ENCODE assay signal across 9 cellular contexts in the genomic region with DNA sequence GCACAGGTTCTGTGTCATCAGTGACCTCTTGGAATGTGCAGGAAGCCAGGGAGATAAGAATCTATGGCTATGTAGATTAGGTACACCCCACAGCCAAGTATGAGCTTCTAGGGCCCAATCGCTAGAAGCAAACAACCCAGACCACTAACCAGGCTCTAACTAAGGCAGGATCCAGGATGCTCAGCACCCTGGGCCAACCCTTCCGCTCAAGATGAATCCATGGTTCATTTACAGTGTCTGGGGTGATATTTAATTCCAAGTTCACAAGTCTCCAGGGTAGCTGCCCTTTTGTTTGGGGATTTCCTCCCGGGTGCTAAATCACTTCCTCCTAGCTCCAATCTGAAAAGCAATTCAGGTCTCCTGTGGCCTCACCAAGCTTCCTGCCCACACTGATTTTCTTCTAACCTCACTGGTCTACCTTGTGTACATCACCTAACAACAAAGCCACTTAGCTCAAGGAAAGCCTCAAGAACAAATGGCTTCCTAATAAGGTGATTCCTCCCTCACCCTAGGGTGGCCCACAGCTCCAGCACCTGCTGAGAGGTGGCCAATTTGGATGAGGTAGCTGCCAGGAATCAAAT. TPM values are rescaled to one million over a fixed set of nuclear protein-coding genes. Genes with fewer than 3 reads are reported as not detected.
DNase-seq lines count a peak whose midpoint lies in the region; ATAC-seq and TF ChIP-seq lines count a peak whose summit lies in the region.
"Had no signal": no experiment of that assay in that cellular context is flagged by ENCODE, and none has a peak within 500 bp of the region (broad histone marks: within the 10 kb centered on the region; RNA-seq: fewer than 3 reads in every experiment).

No MANE protein-coding gene starts in this region.

- ATAC-seq in CD8-positive, alpha-beta T cell: no peak
- no peak for ATAC-seq in HG03432 (IDR thresholded peaks at IDR 0.05; ENCODE audit: unreplicated experiment)

- no peak for TF ChIP-seq POLR2A in testis (IDR thresholded peaks at IDR 0.05)

- no peaks in the 10 kb centered on the region for H3K9me3 Mint-ChIP-seq in CD8-positive, alpha-beta T cell
- H3K9me3 Mint-ChIP-seq in IgD-negative memory B cell: no peaks in the 10 kb centered on the region

- WGBS in testis, 2 donors: 82% methylated on average over 3 of the region's 3 CpGs

- CTCF ChIA-PET in CD8-positive, alpha-beta T cell (lab: Charles Lee): interaction anchor here (0.9 to 2.1 kb wide), 3 partner anchors 20 to 196 kb away, joined by 4 to 11 read pairs (median 5); a partner anchor contains a TSS

- POLR2A ChIA-PET in CD8-positive, alpha-beta T cell (lab: Charles Lee): interaction anchor here (0.7 to 4.5 kb wide), 5 partner anchors 9 to 272 kb away, joined by 4 to 36 read pairs (median 7); no protein-coding TSS in a partner anchor

- H3K4me1 ChIP-seq in CD8-positive, alpha-beta T cell (ENCODE audit: insufficient read depth, low read length): peaks cover 21% of the 10 kb centered on the region
- peaks cover 9 to 43% of the 10 kb centered on the region in 2 donors for H3K4me1 ChIP-seq in ascending aorta
- H3K4me1 ChIP-seq in muscle layer of duodenum (ENCODE audit: control insufficient read depth in 1 of 2, insufficient read depth in 2 of 2, low read length in 2 of 2): peaks cover 11 to 14% of the 10 kb centered on the region in 2 donors
- H3K4me1 ChIP-seq in testis: peaks cover 6% of the 10 kb centered on the region

- H3K4me1 Mint-ChIP-seq in CD8-positive, alpha-beta T cell (ENCODE audit: low read depth): peaks cover 54% of the 10 kb centered on the region
- peaks cover 36 to 47% (median 37%) of the 10 kb centered on the region in 3 donors for H3K4me1 Mint-ChIP-seq in IgD-negative memory B cell

- H3K36me3 ChIP-seq in CD8-positive, alpha-beta T cell (ENCODE audit: insufficient read depth, low read length): no peaks in the 10 kb centered on the region
- H3K36me3 ChIP-seq in ascending aorta (no peaks in the 10 kb centered on the region), muscle layer of duodenum (ENCODE audit: control insufficient read depth in 1 of 2, insufficient read depth in 2 of 2, low read length in 2 of 2) (no peaks in the 10 kb centered on the region), testis (ENCODE audit: low read depth, missing control alignments) (no peaks in the 10 kb centered on the region)

- H3K27me3 Mint-ChIP-seq in CD8-positive, alpha-beta T cell (ENCODE audit: low read depth): no peaks in the 10 kb centered on the region
- H3K27me3 Mint-ChIP-seq in IgD-negative memory B cell: peaks cover 3% of the 10 kb centered on the region

- peak overlapping the region; percentile 92 for H3K27ac Mint-ChIP-seq in CD8-positive, alpha-beta T cell
- peak overlapping the region; percentile 3 to 52 (median 46) for H3K27ac Mint-ChIP-seq in IgD-negative memory B cell

- peak in 5 of 7 experiments; percentile 13 to 54 (median 35) for DNase-seq in CD8-positive, alpha-beta T cell
- DNase-seq in ascending aorta (ENCODE audit: low spot score in 2 of 2) (peak in 1 of 2 donors; percentile 59), NCI-H345 (lab: John Stamatoyannopoulos, UW) (no peak), testis (no peak)
- DNase-seq in activated CD4-positive, CD25-positive, alpha-beta regulatory T cell (lab: John Stamatoyannopoulos, UW): no peak

- H3K9me3 ChIP-seq in CD8-positive, alpha-beta T cell (ENCODE audit: low read length): no peaks in the 10 kb centered on the region
- no peaks in the 10 kb centered on the region for H3K9me3 ChIP-seq in ascending aorta
- no peaks in the 10 kb centered on the region for H3K9me3 ChIP-seq in muscle layer of duodenum (ENCODE audit: control insufficient read depth in 1 of 2, low read length in 2 of 2)
- no peaks in the 10 kb centered on the region for H3K9me3 ChIP-seq in testis

- TF ChIP-seq CTCF in CD8-positive, alpha-beta T cell (IDR thresholded peaks at IDR 0.05): no peak
- TF ChIP-seq CTCF in ascending aorta (IDR thresholded peaks at IDR 0.05) (no peak), testis (IDR thresholded peaks at IDR 0.05) (no peak)

- peaks cover 8% of the 10 kb centered on the region for H3K36me3 Mint-ChIP-seq in CD8-positive, alpha-beta T cell
- no peaks in the 10 kb centered on the region for H3K36me3 Mint-ChIP-seq in IgD-negative memory B cell

- no peak overlapping the region for H3K4me3 ChIP-seq in CD8-positive, alpha-beta T cell (ENCODE audit: low read depth, low read length)
- peak overlapping the region; percentile 96 to 99 for H3K4me3 ChIP-seq in ascending aorta
- H3K4me3 ChIP-seq in muscle layer of duodenum (ENCODE audit: low read depth in 1 of 2, low read length in 2 of 2): peak overlapping the region; percentile 20 to 87
- H3K4me3 ChIP-seq in testis: no peak overlapping the region

- intact Hi-C loops in CD8-positive, alpha-beta T cell (cut with DNase I, micrococcal nuclease): loop anchor here (2.0 to 10.0 kb wide), 10 partner anchors 143 to 1777 kb away; a partner anchor contains a TSS
- intact Hi-C loops in ascending aorta (cut with DNase I) (loop anchor here (5.0 to 10.0 kb wide), 3 partner anchors 53 to 1545 kb away; a partner anchor contains a TSS), testis (cut with DNase I; ENCODE audit: low total_unique reads) (no loop called here)

- peak overlapping the region; percentile 97 for H3K4me3 Mint-ChIP-seq in CD8-positive, alpha-beta T cell
- peak overlapping the region in 2 of 4 donors; percentile 93 to 95 for H3K4me3 Mint-ChIP-seq in IgD-negative memory B cell

- no peak overlapping the region for H3K27ac ChIP-seq in CD8-positive, alpha-beta T cell (ENCODE audit: low read depth, low read length)
- peak overlapping the region; percentile 98 for H3K27ac ChIP-seq in ascending aorta
- H3K27ac ChIP-seq in muscle layer of duodenum (ENCODE audit: low read length): peak overlapping the region; percentile 43
- no peak overlapping the region for H3K27ac ChIP-seq in testis

- H3K27me3 ChIP-seq in CD8-positive, alpha-beta T cell (ENCODE audit: insufficient read depth, low read length): no peaks in the 10 kb centered on the region
- H3K27me3 ChIP-seq in ascending aorta: no peaks in the 10 kb centered on the region
- H3K27me3 ChIP-seq in muscle layer of duodenum (ENCODE audit: low read depth, low read length): no peaks in the 10 kb centered on the region
- no peaks in the 10 kb centered on the region for H3K27me3 ChIP-seq in testis

RNA-seq across cellular contexts. Expression of a gene that starts 2.4 kb away (rescaled TPM):
- 10 to 100 TPM; 36.4 to 40.5 TPM for total RNA-seq in CD8-positive, alpha-beta T cell
- polyA plus RNA-seq in IgD-negative memory B cell (3.8 TPM), testis (ENCODE audit: insufficient read depth, low read depth, low replicate concordance) (8.0 TPM)
- total RNA-seq in ascending aorta (70.4 TPM), testis (10 to 100 TPM in 1 of 2 donors, 1 to 10 TPM in 1; 9.4 to 10.2 TPM)

RNA-seq across cellular contexts. Expression of a gene that starts 50.9 kb away (rescaled TPM):
- not detected for total RNA-seq in CD8-positive, alpha-beta T cell
- polyA plus RNA-seq in IgD-negative memory B cell (not detected), testis (ENCODE audit: insufficient read depth, low read depth, low replicate concordance) (0.67 TPM)
- total RNA-seq in ascending aorta (not detected), testis (under 1 TPM; 0.31 to 0.71 TPM)
- total RNA-seq: pulmonary artery endothelial cell had no signal

Comparison
In these comparisons a context has a peak if more than half of its experiments do, and no peak if none do; other contexts are left out.
1. DNase-seq: peak in CD8-positive, alpha-beta T cell (5 of 7); none in NCI-H345 (single experiment), testis (single experiment) and activated CD4-positive, CD25-positive, alpha-beta regulatory T cell (0 of 4).
2. H3K27ac ChIP-seq: peak in ascending aorta (2 of 2) and muscle layer of duodenum (single experiment); none in CD8-positive, alpha-beta T cell (single experiment) and testis (0 of 2).
3. H3K4me3 ChIP-seq: peak in ascending aorta (2 of 2) and muscle layer of duodenum (2 of 2); none in CD8-positive, alpha-beta T cell (single experiment) and testis (0 of 2).